ENCODE assay signal across 1 cellular context in the genomic region with DNA sequence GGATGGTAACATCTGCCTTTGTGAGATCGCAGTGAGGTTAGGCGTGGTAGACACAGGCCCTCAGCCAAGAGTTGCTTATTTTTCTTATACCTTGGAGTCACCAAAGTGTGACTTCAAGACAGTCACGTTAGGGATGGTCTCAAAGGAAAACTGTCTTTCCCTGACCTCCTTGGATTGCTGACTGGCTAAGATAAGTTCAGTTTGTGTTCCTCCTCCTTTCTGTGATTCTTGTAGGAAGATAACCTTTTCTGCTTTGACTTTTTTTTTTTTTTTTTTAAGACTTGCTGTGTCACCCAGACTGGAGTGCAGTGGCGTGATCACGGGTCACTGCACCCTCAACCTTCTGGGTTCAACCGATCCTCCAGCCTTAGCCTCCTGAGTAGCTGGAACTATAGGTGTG.
A peak's percentile ranks its signal among the peaks of the same experiment; 100 is the strongest.
TF ChIP-seq lines count a peak whose summit lies in the region.

No MANE protein-coding gene starts in this region.

TF ChIP-seq in K562, 482 proteins besides CTCF, POLR2A, EP300 and RAD21 (continued from another document and continues in another):
- TF ChIP-seq, protein P1, sequence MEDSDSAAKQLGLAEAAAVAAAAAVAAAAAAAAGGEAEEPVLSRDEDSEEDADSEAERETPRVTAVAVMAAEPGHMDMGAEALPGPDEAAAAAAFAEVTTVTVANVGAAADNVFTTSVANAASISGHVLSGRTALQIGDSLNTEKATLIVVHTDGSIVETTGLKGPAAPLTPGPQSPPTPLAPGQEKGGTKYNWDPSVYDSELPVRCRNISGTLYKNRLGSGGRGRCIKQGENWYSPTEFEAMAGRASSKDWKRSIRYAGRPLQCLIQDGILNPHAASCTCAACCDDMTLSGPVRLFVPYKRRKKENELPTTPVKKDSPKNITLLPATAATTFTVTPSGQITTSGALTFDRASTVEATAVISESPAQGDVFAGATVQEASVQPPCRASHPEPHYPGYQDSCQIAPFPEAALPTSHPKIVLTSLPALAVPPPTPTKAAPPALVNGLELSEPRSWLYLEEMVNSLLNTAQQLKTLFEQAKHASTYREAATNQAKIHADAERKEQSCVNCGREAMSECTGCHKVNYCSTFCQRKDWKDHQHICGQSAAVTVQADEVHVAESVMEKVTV (CRISPR knock-in tag; IDR thresholded peaks at IDR 0.05), result no peak
- TF ChIP-seq, protein P2, sequence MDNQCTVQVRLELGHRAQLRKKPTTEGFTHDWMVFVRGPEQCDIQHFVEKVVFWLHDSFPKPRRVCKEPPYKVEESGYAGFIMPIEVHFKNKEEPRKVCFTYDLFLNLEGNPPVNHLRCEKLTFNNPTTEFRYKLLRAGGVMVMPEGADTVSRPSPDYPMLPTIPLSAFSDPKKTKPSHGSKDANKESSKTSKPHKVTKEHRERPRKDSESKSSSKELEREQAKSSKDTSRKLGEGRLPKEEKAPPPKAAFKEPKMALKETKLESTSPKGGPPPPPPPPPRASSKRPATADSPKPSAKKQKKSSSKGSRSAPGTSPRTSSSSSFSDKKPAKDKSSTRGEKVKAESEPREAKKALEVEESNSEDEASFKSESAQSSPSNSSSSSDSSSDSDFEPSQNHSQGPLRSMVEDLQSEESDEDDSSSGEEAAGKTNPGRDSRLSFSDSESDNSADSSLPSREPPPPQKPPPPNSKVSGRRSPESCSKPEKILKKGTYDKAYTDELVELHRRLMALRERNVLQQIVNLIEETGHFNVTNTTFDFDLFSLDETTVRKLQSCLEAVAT (IDR thresholded peaks at IDR 0.05), result 0 out of 4 replicates have a peak, but pooled peaks of 1 of the 2 experiments have one; percentile 46
- TF ChIP-seq MEIS2 (IDR thresholded peaks at IDR 0.05; ENCODE audit: partially characterized antibody) (no peak), DNMT1 (IDR thresholded peaks at IDR 0.05) (no peak), ZC3H11A (IDR thresholded peaks at IDR 0.05; ENCODE audit: low read depth, low read length) (no peak), CHD4 (IDR thresholded peaks at IDR 0.05; ENCODE audit: insufficient read depth, insufficient replicate concordance, low read depth, low read length, poor library complexity, severe bottlenecking) (no peak), FIP1L1 (IDR thresholded peaks at IDR 0.05; ENCODE audit: low read depth, low read length, poor library complexity, severe bottlenecking) (no peak), MBD2 (IDR thresholded peaks at IDR 0.05; ENCODE audit: borderline replicate concordance, low read depth) (peak; percentile 38; the same call in 1 of the 2 replicates), FOXA1 (IDR thresholded peaks at IDR 0.05; ENCODE audit: borderline replicate concordance) (no peak), PHF8 (IDR thresholded peaks at IDR 0.05; ENCODE audit: borderline replicate concordance, low read length) (no peak), RFX5 (IDR thresholded peaks at IDR 0.05; ENCODE audit: low read depth, low read length) (no peak), GATA2 (CRISPR knock-in tag; IDR thresholded peaks at IDR 0.05) (peak; percentile 73), TAF9B (IDR thresholded peaks at IDR 0.05; ENCODE audit: partially characterized antibody) (no peak), SMAD3 (CRISPR knock-in tag; conservative IDR thresholded peaks at IDR 0.05) (no peak), NR2C2 (CRISPR knock-in tag; IDR thresholded peaks at IDR 0.05) (no peak), NR2C2 (tag; IDR thresholded peaks at IDR 0.05) (peak; percentile 75), SRSF7 (optimal IDR thresholded peaks at IDR 0.05; ENCODE audit: low read depth, low read length) (no peak), DDX20 (tag; IDR thresholded peaks at IDR 0.05; ENCODE audit: low read depth) (no peak), ZNF830 (CRISPR knock-in tag; IDR thresholded peaks at IDR 0.05) (no peak), HOXB6 (CRISPR knock-in tag; IDR thresholded peaks at IDR 0.05; ENCODE audit: borderline replicate concordance) (no peak), SMARCA4 (IDR thresholded peaks at IDR 0.05) (peak; percentile 88), GTF2A2 (tag; IDR thresholded peaks at IDR 0.05) (no peak), SREBF1 (IDR thresholded peaks at IDR 0.05; ENCODE audit: borderline replicate concordance, low read depth, low read length) (no peak), ZNF184 (CRISPR knock-in tag; IDR thresholded peaks at IDR 0.05) (no peak), HDAC1 (IDR thresholded peaks at IDR 0.05) (peak in 1 of 2 experiments; percentile 89; a peak in 2 of 4 replicates), POLR2AphosphoS5 (IDR thresholded peaks at IDR 0.05; ENCODE audit: control insufficient read depth, insufficient read depth, low read depth, low read length) (0 out of 2 replicates have a peak, but pooled peaks have one; percentile 29), ZNF586 (CRISPR knock-in tag; conservative IDR thresholded peaks at IDR 0.05) (no peak), KDM1A (IDR thresholded peaks at IDR 0.05) (peak; percentile 93 to 94), ZNF3 (CRISPR knock-in tag; IDR thresholded peaks at IDR 0.05) (no peak)
- TF ChIP-seq, protein P3, sequence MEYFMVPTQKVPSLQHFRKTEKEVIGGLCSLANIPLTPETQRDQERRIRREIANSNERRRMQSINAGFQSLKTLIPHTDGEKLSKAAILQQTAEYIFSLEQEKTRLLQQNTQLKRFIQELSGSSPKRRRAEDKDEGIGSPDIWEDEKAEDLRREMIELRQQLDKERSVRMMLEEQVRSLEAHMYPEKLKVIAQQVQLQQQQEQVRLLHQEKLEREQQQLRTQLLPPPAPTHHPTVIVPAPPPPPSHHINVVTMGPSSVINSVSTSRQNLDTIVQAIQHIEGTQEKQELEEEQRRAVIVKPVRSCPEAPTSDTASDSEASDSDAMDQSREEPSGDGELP (CRISPR knock-in tag; IDR thresholded peaks at IDR 0.05; ENCODE audit: borderline replicate concordance), result 0 out of 2 replicates have a peak, but pooled peaks have one; percentile 23
- TF ChIP-seq, protein P4, sequence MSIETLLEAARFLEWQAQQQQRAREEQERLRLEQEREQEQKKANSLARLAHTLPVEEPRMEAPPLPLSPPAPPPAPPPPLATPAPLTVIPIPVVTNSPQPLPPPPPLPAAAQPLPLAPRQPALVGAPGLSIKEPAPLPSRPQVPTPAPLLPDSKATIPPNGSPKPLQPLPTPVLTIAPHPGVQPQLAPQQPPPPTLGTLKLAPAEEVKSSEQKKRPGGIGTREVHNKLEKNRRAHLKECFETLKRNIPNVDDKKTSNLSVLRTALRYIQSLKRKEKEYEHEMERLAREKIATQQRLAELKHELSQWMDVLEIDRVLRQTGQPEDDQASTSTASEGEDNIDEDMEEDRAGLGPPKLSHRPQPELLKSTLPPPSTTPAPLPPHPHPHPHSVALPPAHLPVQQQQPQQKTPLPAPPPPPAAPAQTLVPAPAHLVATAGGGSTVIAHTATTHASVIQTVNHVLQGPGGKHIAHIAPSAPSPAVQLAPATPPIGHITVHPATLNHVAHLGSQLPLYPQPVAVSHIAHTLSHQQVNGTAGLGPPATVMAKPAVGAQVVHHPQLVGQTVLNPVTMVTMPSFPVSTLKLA (conservative IDR thresholded peaks at IDR 0.05), result peak in 1 of 2 experiments; percentile 47; a peak in 2 of 4 replicates
- TF ChIP-seq, protein P5, sequence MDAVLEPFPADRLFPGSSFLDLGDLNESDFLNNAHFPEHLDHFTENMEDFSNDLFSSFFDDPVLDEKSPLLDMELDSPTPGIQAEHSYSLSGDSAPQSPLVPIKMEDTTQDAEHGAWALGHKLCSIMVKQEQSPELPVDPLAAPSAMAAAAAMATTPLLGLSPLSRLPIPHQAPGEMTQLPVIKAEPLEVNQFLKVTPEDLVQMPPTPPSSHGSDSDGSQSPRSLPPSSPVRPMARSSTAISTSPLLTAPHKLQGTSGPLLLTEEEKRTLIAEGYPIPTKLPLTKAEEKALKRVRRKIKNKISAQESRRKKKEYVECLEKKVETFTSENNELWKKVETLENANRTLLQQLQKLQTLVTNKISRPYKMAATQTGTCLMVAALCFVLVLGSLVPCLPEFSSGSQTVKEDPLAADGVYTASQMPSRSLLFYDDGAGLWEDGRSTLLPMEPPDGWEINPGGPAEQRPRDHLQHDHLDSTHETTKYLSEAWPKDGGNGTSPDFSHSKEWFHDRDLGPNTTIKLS (IDR thresholded peaks at IDR 0.05; ENCODE audit: borderline replicate concordance, low read depth), result no peak
- TF ChIP-seq, protein P6, sequence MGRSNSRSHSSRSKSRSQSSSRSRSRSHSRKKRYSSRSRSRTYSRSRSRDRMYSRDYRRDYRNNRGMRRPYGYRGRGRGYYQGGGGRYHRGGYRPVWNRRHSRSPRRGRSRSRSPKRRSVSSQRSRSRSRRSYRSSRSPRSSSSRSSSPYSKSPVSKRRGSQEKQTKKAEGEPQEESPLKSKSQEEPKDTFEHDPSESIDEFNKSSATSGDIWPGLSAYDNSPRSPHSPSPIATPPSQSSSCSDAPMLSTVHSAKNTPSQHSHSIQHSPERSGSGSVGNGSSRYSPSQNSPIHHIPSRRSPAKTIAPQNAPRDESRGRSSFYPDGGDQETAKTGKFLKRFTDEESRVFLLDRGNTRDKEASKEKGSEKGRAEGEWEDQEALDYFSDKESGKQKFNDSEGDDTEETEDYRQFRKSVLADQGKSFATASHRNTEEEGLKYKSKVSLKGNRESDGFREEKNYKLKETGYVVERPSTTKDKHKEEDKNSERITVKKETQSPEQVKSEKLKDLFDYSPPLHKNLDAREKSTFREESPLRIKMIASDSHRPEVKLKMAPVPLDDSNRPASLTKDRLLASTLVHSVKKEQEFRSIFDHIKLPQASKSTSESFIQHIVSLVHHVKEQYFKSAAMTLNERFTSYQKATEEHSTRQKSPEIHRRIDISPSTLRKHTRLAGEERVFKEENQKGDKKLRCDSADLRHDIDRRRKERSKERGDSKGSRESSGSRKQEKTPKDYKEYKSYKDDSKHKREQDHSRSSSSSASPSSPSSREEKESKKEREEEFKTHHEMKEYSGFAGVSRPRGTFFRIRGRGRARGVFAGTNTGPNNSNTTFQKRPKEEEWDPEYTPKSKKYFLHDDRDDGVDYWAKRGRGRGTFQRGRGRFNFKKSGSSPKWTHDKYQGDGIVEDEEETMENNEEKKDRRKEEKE (IDR thresholded peaks at IDR 0.05; ENCODE audit: borderline replicate concordance in 1 of 2, control insufficient read depth in 1 of 2, low read depth in 2 of 2, low read length in 1 of 2), result no peak
- TF ChIP-seq, protein P7, sequence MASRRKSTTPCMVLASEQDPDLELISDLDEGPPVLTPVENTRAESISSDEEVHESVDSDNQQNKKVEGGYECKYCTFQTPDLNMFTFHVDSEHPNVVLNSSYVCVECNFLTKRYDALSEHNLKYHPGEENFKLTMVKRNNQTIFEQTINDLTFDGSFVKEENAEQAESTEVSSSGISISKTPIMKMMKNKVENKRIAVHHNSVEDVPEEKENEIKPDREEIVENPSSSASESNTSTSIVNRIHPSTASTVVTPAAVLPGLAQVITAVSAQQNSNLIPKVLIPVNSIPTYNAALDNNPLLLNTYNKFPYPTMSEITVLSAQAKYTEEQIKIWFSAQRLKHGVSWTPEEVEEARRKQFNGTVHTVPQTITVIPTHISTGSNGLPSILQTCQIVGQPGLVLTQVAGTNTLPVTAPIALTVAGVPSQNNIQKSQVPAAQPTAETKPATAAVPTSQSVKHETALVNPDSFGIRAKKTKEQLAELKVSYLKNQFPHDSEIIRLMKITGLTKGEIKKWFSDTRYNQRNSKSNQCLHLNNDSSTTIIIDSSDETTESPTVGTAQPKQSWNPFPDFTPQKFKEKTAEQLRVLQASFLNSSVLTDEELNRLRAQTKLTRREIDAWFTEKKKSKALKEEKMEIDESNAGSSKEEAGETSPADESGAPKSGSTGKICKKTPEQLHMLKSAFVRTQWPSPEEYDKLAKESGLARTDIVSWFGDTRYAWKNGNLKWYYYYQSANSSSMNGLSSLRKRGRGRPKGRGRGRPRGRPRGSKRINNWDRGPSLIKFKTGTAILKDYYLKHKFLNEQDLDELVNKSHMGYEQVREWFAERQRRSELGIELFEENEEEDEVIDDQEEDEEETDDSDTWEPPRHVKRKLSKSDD (conservative IDR thresholded peaks at IDR 0.05; ENCODE audit: low read length), result no peak
- TF ChIP-seq, protein P8, sequence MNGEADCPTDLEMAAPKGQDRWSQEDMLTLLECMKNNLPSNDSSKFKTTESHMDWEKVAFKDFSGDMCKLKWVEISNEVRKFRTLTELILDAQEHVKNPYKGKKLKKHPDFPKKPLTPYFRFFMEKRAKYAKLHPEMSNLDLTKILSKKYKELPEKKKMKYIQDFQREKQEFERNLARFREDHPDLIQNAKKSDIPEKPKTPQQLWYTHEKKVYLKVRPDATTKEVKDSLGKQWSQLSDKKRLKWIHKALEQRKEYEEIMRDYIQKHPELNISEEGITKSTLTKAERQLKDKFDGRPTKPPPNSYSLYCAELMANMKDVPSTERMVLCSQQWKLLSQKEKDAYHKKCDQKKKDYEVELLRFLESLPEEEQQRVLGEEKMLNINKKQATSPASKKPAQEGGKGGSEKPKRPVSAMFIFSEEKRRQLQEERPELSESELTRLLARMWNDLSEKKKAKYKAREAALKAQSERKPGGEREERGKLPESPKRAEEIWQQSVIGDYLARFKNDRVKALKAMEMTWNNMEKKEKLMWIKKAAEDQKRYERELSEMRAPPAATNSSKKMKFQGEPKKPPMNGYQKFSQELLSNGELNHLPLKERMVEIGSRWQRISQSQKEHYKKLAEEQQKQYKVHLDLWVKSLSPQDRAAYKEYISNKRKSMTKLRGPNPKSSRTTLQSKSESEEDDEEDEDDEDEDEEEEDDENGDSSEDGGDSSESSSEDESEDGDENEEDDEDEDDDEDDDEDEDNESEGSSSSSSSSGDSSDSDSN (IDR thresholded peaks at IDR 0.05; ENCODE audit: borderline replicate concordance in 1 of 2, low read depth in 2 of 2, low read length in 2 of 2), result no peak
- TF ChIP-seq, protein P9, sequence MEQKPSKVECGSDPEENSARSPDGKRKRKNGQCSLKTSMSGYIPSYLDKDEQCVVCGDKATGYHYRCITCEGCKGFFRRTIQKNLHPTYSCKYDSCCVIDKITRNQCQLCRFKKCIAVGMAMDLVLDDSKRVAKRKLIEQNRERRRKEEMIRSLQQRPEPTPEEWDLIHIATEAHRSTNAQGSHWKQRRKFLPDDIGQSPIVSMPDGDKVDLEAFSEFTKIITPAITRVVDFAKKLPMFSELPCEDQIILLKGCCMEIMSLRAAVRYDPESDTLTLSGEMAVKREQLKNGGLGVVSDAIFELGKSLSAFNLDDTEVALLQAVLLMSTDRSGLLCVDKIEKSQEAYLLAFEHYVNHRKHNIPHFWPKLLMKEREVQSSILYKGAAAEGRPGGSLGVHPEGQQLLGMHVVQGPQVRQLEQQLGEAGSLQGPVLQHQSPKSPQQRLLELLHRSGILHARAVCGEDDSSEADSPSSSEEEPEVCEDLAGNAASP (IDR thresholded peaks at IDR 0.05), result no peak
- TF ChIP-seq, protein P10, sequence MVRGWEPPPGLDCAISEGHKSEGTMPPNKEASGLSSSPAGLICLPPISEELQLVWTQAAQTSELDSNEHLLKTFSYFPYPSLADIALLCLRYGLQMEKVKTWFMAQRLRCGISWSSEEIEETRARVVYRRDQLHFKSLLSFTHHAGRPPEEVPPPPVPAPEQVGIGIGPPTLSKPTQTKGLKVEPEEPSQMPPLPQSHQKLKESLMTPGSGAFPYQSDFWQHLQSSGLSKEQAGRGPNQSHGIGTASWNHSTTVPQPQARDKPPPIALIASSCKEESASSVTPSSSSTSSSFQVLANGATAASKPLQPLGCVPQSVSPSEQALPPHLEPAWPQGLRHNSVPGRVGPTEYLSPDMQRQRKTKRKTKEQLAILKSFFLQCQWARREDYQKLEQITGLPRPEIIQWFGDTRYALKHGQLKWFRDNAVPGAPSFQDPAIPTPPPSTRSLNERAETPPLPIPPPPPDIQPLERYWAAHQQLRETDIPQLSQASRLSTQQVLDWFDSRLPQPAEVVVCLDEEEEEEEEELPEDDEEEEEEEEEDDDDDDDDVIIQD (CRISPR knock-in tag; IDR thresholded peaks at IDR 0.05), result no peak
- TF ChIP-seq, protein P11, sequence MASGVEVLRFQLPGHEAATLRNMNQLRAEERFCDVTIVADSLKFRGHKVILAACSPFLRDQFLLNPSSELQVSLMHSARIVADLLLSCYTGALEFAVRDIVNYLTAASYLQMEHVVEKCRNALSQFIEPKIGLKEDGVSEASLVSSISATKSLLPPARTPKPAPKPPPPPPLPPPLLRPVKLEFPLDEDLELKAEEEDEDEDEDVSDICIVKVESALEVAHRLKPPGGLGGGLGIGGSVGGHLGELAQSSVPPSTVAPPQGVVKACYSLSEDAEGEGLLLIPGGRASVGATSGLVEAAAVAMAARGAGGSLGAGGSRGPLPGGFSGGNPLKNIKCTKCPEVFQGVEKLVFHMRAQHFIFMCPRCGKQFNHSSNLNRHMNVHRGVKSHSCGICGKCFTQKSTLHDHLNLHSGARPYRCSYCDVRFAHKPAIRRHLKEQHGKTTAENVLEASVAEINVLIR (CRISPR knock-in tag; IDR thresholded peaks at IDR 0.05), result no peak
